Comparison of ENCODE assay signal across 2 cellular contexts in genomic region chrX:134163836-134164235, GRCh38.
TF ChIP-seq lines count a peak whose summit lies in the region.

No MANE protein-coding gene starts in this region.

TF ChIP-seq in GM23338, 12 proteins besides CTCF, POLR2A, EP300 and RAD21 (continued from another document):
- TF ChIP-seq ZNF462 (CRISPR knock-in tag; IDR thresholded peaks at IDR 0.05) = no peak
- TF ChIP-seq, protein P1, sequence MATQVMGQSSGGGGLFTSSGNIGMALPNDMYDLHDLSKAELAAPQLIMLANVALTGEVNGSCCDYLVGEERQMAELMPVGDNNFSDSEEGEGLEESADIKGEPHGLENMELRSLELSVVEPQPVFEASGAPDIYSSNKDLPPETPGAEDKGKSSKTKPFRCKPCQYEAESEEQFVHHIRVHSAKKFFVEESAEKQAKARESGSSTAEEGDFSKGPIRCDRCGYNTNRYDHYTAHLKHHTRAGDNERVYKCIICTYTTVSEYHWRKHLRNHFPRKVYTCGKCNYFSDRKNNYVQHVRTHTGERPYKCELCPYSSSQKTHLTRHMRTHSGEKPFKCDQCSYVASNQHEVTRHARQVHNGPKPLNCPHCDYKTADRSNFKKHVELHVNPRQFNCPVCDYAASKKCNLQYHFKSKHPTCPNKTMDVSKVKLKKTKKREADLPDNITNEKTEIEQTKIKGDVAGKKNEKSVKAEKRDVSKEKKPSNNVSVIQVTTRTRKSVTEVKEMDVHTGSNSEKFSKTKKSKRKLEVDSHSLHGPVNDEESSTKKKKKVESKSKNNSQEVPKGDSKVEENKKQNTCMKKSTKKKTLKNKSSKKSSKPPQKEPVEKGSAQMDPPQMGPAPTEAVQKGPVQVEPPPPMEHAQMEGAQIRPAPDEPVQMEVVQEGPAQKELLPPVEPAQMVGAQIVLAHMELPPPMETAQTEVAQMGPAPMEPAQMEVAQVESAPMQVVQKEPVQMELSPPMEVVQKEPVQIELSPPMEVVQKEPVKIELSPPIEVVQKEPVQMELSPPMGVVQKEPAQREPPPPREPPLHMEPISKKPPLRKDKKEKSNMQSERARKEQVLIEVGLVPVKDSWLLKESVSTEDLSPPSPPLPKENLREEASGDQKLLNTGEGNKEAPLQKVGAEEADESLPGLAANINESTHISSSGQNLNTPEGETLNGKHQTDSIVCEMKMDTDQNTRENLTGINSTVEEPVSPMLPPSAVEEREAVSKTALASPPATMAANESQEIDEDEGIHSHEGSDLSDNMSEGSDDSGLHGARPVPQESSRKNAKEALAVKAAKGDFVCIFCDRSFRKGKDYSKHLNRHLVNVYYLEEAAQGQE (IDR thresholded peaks at IDR 0.05; ENCODE audit: unreplicated experiment) = no peak
- TF ChIP-seq EZH2 (IDR thresholded peaks at IDR 0.05; ENCODE audit: low read depth, unreplicated experiment) = no peak
- no peak for TF ChIP-seq ZNF114 (CRISPR knock-in tag; IDR thresholded peaks at IDR 0.05)
- TF ChIP-seq JUNB (IDR thresholded peaks at IDR 0.05; ENCODE audit: unreplicated experiment) = no peak
- TF ChIP-seq, protein P2, sequence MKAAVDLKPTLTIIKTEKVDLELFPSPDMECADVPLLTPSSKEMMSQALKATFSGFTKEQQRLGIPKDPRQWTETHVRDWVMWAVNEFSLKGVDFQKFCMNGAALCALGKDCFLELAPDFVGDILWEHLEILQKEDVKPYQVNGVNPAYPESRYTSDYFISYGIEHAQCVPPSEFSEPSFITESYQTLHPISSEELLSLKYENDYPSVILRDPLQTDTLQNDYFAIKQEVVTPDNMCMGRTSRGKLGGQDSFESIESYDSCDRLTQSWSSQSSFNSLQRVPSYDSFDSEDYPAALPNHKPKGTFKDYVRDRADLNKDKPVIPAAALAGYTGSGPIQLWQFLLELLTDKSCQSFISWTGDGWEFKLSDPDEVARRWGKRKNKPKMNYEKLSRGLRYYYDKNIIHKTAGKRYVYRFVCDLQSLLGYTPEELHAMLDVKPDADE (IDR thresholded peaks at IDR 0.05) = no peak
- TF ChIP-seq CREB1 (CRISPR knock-in tag; IDR thresholded peaks at IDR 0.05; ENCODE audit: low read depth) = no peak

TF ChIP-seq in WTC11, 78 proteins besides CTCF, POLR2A, EP300 and RAD21 (continued from another document):
- TF ChIP-seq, protein P3, sequence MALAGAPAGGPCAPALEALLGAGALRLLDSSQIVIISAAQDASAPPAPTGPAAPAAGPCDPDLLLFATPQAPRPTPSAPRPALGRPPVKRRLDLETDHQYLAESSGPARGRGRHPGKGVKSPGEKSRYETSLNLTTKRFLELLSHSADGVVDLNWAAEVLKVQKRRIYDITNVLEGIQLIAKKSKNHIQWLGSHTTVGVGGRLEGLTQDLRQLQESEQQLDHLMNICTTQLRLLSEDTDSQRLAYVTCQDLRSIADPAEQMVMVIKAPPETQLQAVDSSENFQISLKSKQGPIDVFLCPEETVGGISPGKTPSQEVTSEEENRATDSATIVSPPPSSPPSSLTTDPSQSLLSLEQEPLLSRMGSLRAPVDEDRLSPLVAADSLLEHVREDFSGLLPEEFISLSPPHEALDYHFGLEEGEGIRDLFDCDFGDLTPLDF (CRISPR knock-in tag; IDR thresholded peaks at IDR 0.05) = no peak
- TF ChIP-seq FOXP1 (CRISPR knock-in tag; IDR thresholded peaks at IDR 0.05; ENCODE audit: borderline replicate concordance) = no peak
- TF ChIP-seq ZNF232 (CRISPR knock-in tag; IDR thresholded peaks at IDR 0.05) = no peak
- no peak for TF ChIP-seq ATF1 (CRISPR knock-in tag; IDR thresholded peaks at IDR 0.05)
- TF ChIP-seq NR3C1 (CRISPR knock-in tag; conservative IDR thresholded peaks at IDR 0.05; ENCODE audit: low read depth) = no peak
